In genomic region chr15:63086967-63087366, GRCh38 we compare ENCODE assay signal across 1 cellular context.
TF ChIP-seq lines count a peak whose summit lies in the region.

No MANE protein-coding gene starts in this region.

TF ChIP-seq in SK-N-SH, 30 proteins besides CTCF, POLR2A, EP300 and RAD21 (continued from another document):
- TF ChIP-seq IRF3 (IDR thresholded peaks at IDR 0.05; ENCODE audit: low read depth, low read length) (no peak), GATA2 (CRISPR knock-in tag; IDR thresholded peaks at IDR 0.05) (no peak), CHD2 (IDR thresholded peaks at IDR 0.05; ENCODE audit: low read length, partially characterized antibody) (no peak), ZBTB33 (IDR thresholded peaks at IDR 0.05; ENCODE audit: borderline replicate concordance, low read depth) (no peak), RFX5 (IDR thresholded peaks at IDR 0.05; ENCODE audit: low read length) (no peak)
TF ChIP-seq in SK-N-SH: peak in this region for 0.
